10 cellular contexts compared by ENCODE assay signal in the genomic region with DNA sequence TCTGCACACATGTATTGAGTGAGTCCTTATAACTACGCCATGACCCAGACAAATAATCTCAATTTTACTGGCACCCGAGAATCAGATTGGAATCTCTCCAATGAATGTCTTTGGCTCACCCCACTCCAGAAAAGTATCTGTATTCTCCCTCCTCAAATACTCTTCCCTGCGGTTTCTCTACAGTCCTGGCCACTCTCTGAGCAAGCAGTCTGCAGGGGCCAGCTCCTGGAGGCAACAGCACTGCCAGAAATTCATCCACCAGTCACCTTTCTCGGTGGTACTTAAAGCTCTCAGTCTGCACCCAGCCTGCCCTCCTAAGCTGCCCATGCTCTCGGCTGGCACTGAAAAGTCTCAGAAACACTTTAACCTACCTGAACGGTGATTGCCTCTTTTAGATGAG. TPM values are rescaled to one million over a fixed set of nuclear protein-coding genes. Genes with fewer than 3 reads are reported as not detected.
DNase-seq lines count a peak whose midpoint lies in the region; ATAC-seq, FAIRE-seq and TF ChIP-seq lines count a peak whose summit lies in the region.
"Had no signal": no experiment of that assay in that cellular context is flagged by ENCODE, and none has a peak within 500 bp of the region (broad histone marks: within the 10 kb centered on the region; RNA-seq: fewer than 3 reads in every experiment).

No MANE protein-coding gene starts in this region.

- H3K4me3 ChIP-seq in GM06990 (replicated peaks; ENCODE audit: low read depth, low read length) (peak overlapping the region; percentile 46), foreskin fibroblast (ENCODE audit: low read depth in 1 of 2, low read length in 2 of 2) (peak overlapping the region; percentile 2 to 27)
- H3K4me3 ChIP-seq: cardiac muscle cell had no signal

- peaks cover 47% of the 10 kb centered on the region for H3K4me1 Mint-ChIP-seq in activated T-helper 2 cell treated with anti-CD3 and anti-CD28 coated beads, Interferon-gamma antibody, Interleukin-2, Interleukin-4, amounts not matched to agents 10 μg/mL and 5 μg/mL and 100 μg/mL, durations not matched to agents 14 hours and 24 hours and 36 hours (ENCODE audit: low read depth)
- peaks cover 64% of the 10 kb centered on the region for H3K4me1 Mint-ChIP-seq in stimulated activated memory B cell treated with anti-CD40 and anti-IgM and Interleukin-4, amounts not matched to agents 10 μg/mL and 1 μg/mL and 100 μg/mL, for 72 hours

- no peaks in the 10 kb centered on the region for H3K27me3 ChIP-seq in GM06990 (replicated peaks; ENCODE audit: control insufficient read depth, insufficient read depth, low read length)
- H3K27me3 ChIP-seq: cardiac muscle cell had no signal

- no peaks in the 10 kb centered on the region for H3K27me3 Mint-ChIP-seq in activated T-helper 2 cell treated with anti-CD3 and anti-CD28 coated beads, Interferon-gamma antibody, Interleukin-2, Interleukin-4, amounts not matched to agents 10 μg/mL and 5 μg/mL and 100 μg/mL, durations not matched to agents 14 hours and 24 hours and 36 hours (ENCODE audit: low read depth)
- no peaks in the 10 kb centered on the region for H3K27me3 Mint-ChIP-seq in stimulated activated memory B cell treated with anti-CD40 and anti-IgM and Interleukin-4, amounts not matched to agents 10 μg/mL and 1 μg/mL and 100 μg/mL, for 72 hours

- H3K9me3 Mint-ChIP-seq in activated T-helper 2 cell treated with anti-CD3 and anti-CD28 coated beads, Interferon-gamma antibody, Interleukin-2, Interleukin-4, amounts not matched to agents 10 μg/mL and 5 μg/mL and 100 μg/mL, durations not matched to agents 14 hours and 24 hours and 36 hours: no peaks in the 10 kb centered on the region
- H3K9me3 Mint-ChIP-seq in stimulated activated memory B cell treated with anti-CD40 and anti-IgM and Interleukin-4, amounts not matched to agents 10 μg/mL and 1 μg/mL and 100 μg/mL, for 72 hours: no peaks in the 10 kb centered on the region

- H3K27ac Mint-ChIP-seq in activated T-helper 2 cell treated with anti-CD3 and anti-CD28 coated beads, Interferon-gamma antibody, Interleukin-2, Interleukin-4, amounts not matched to agents 10 μg/mL and 5 μg/mL and 100 μg/mL, durations not matched to agents 14 hours and 24 hours and 36 hours: peak overlapping the region; percentile 67
- peak overlapping the region; percentile 1 for H3K27ac Mint-ChIP-seq in stimulated activated memory B cell treated with anti-CD40 and anti-IgM and Interleukin-4, amounts not matched to agents 10 μg/mL and 1 μg/mL and 100 μg/mL, for 72 hours

- no peak for DNase-seq in GM06990 (ENCODE audit: extremely low read depth, insufficient read length)
- no peak for DNase-seq in activated T-helper 2 cell treated with anti-CD3 and anti-CD28 coated beads, Interferon-gamma antibody, Interleukin-2, Interleukin-4, amounts not matched to agents 10 μg/mL and 5 μg/mL and 100 μg/mL, durations not matched to agents 14 hours and 24 hours and 36 hours (ENCODE audit: low spot score)
- no peak for DNase-seq in foreskin fibroblast
- DNase-seq in GM12892 (ENCODE audit: insufficient read length): no peak
- DNase-seq in inferior parietal cortex (ENCODE audit: extremely low spot score): no peak
- DNase-seq: activated CD4-positive, alpha-beta T cell treated with anti-CD3 and anti-CD28 coated beads for 1 hour had no signal

- ATAC-seq in stimulated activated memory B cell treated with anti-CD40 and anti-IgM and Interleukin-4, amounts not matched to agents 10 μg/mL and 1 μg/mL and 100 μg/mL, for 72 hours: no peak
- ATAC-seq in GM18867 (IDR thresholded peaks at IDR 0.05; ENCODE audit: unreplicated experiment) (no peak), HG02970 (IDR thresholded peaks at IDR 0.05; ENCODE audit: low FRiP score, unreplicated experiment) (no peak)

- no peaks in the 10 kb centered on the region for H3K36me3 ChIP-seq in GM06990 (ENCODE audit: control insufficient read depth, insufficient read depth, low read length)
- H3K36me3 ChIP-seq: cardiac muscle cell had no signal

- TF ChIP-seq POLR2A in GM12892 (IDR thresholded peaks at IDR 0.05; ENCODE audit: low read depth, low read length): no peak

- TF ChIP-seq CTCF in GM06990 (IDR thresholded peaks at IDR 0.05; ENCODE audit: insufficient read depth, low read length, poor library complexity, severe bottlenecking) (no peak), foreskin fibroblast (IDR thresholded peaks at IDR 0.05; ENCODE audit: low read depth, low read length) (no peak)

- H3K36me3 Mint-ChIP-seq in activated T-helper 2 cell treated with anti-CD3 and anti-CD28 coated beads, Interferon-gamma antibody, Interleukin-2, Interleukin-4, amounts not matched to agents 10 μg/mL and 5 μg/mL and 100 μg/mL, durations not matched to agents 14 hours and 24 hours and 36 hours (ENCODE audit: low read depth): no peaks in the 10 kb centered on the region
- H3K36me3 Mint-ChIP-seq in stimulated activated memory B cell treated with anti-CD40 and anti-IgM and Interleukin-4, amounts not matched to agents 10 μg/mL and 1 μg/mL and 100 μg/mL, for 72 hours: no peaks in the 10 kb centered on the region

- H3K4me3 Mint-ChIP-seq in activated T-helper 2 cell treated with anti-CD3 and anti-CD28 coated beads, Interferon-gamma antibody, Interleukin-2, Interleukin-4, amounts not matched to agents 10 μg/mL and 5 μg/mL and 100 μg/mL, durations not matched to agents 14 hours and 24 hours and 36 hours (ENCODE audit: low read depth): peak overlapping the region; percentile 63
- peak overlapping the region; percentile 24 for H3K4me3 Mint-ChIP-seq in stimulated activated memory B cell treated with anti-CD40 and anti-IgM and Interleukin-4, amounts not matched to agents 10 μg/mL and 1 μg/mL and 100 μg/mL, for 72 hours

- FAIRE-seq in GM12892 (lab: Jason Lieb, UNC): no peak

- intact Hi-C loops in activated T-helper 2 cell treated with anti-CD3 and anti-CD28 coated beads, Interferon-gamma antibody, Interleukin-2, Interleukin-4, amounts not matched to agents 10 μg/mL and 5 μg/mL and 100 μg/mL, durations not matched to agents 14 hours and 24 hours and 36 hours (cut with micrococcal nuclease): loop anchor here (1.0 kb wide), 2 partner anchors 10 to 16 kb away; no protein-coding TSS in a partner anchor

RNA-seq across cellular contexts. Expression of a gene that starts 16.1 kb away (rescaled TPM):
- total RNA-seq in activated T-helper 2 cell treated with anti-CD3 and anti-CD28 coated beads, Interferon-gamma antibody, Interleukin-2, Interleukin-4, amounts not matched to agents 10 μg/mL and 5 μg/mL and 100 μg/mL, durations not matched to agents 14 hours and 24 hours and 36 hours: 98.6 and 110 TPM in 2 replicates
- 7.9 TPM for polyA plus RNA-seq in GM12892 (2012; ENCODE audit: missing spikeins)
